In genomic region chr11:20597924-20598484, GRCh38 we compare ENCODE assay signal across 24 cellular contexts. TPM values are rescaled to one million over a fixed set of nuclear protein-coding genes. Genes with fewer than 3 reads are reported as not detected.
"Had no signal": no experiment of that assay in that cellular context is flagged by ENCODE, and none has a peak within 500 bp of the region (broad histone marks: within the 10 kb centered on the region; RNA-seq: fewer than 3 reads in every experiment).

No MANE protein-coding gene starts in this region.

- FAIRE-seq: bronchial epithelial cell, pancreas had no signal

- ATAC-seq: activated CD4-positive, CD25-positive, alpha-beta regulatory T cell treated with anti-CD3 and anti-CD28 coated beads, Interleukin-2, amount 50 U/mL, for 24 hours; activated CD8-positive, alpha-beta T cell treated with anti-CD3 and anti-CD28 coated beads, Interleukin-2, amount 10 ng/mL, durations not matched to agents 7 days and 5 days; pancreas; sciatic nerve had no signal

- H3K9me3 ChIP-seq: ascending aorta, esophagus squamous epithelium, left ventricle myocardium inferior, pancreas, vagina had no signal

- H3K4me3 Mint-ChIP-seq: activated CD4-positive, alpha-beta T cell treated with anti-CD3 and anti-CD28 coated beads, Interleukin-2, amount 10 ng/mL, durations not matched to agents 7 days and 5 days; activated CD8-positive, alpha-beta T cell treated with anti-CD3 and anti-CD28 coated beads, Interleukin-2, amount 10 ng/mL, durations not matched to agents 7 days and 5 days; activated T-cell treated with anti-CD3 and anti-CD28 coated beads, Interleukin-2, amount 50 U/mL, for 24 hours had no signal

- H3K27ac ChIP-seq: ascending aorta, esophagus squamous epithelium, left ventricle myocardium inferior, pancreas, stomach, vagina had no signal

- H3K27ac Mint-ChIP-seq: activated CD4-positive, alpha-beta T cell treated with anti-CD3 and anti-CD28 coated beads, Interleukin-2, amount 10 ng/mL, durations not matched to agents 7 days and 5 days; activated CD8-positive, alpha-beta T cell treated with anti-CD3 and anti-CD28 coated beads, Interleukin-2, amount 10 ng/mL, durations not matched to agents 7 days and 5 days; activated T-cell treated with anti-CD3 and anti-CD28 coated beads, Interleukin-2, amount 50 U/mL, for 24 hours; activated T-helper 2 cell treated with anti-CD3 and anti-CD28 coated beads, Interferon-gamma antibody, Interleukin-2, Interleukin-4, amounts not matched to agents 10 μg/mL and 5 μg/mL and 100 μg/mL, durations not matched to agents 14 hours and 24 hours and 36 hours had no signal

- H3K9me3 Mint-ChIP-seq: activated T-helper 2 cell treated with anti-CD3 and anti-CD28 coated beads, Interferon-gamma antibody, Interleukin-2, Interleukin-4, amounts not matched to agents 10 μg/mL and 5 μg/mL and 100 μg/mL, durations not matched to agents 14 hours and 24 hours and 36 hours had no signal

- DNase-seq: activated CD4-positive, alpha-beta T cell treated with anti-CD3 and anti-CD28 coated beads, Interleukin-2, amount 10 ng/mL, durations not matched to agents 7 days and 5 days; activated CD8-positive, alpha-beta T cell treated with anti-CD3 and anti-CD28 coated beads, Interleukin-2, amount 10 ng/mL, durations not matched to agents 7 days and 5 days; activated naive CD4-positive, alpha-beta T cell treated with Interleukin-2 at 50 U/mL for 16 hours; activated T-cell treated with anti-CD3 and anti-CD28 coated beads, Interleukin-2, amount 50 U/mL, for 24 hours; cerebellar nuclear complex; cortex of kidney; esophagus squamous epithelium; left ventricle myocardium inferior; pancreas; stimulated activated CD4-positive, alpha-beta T cell treated with anti-CD3 and anti-CD28 coated beads, Interleukin-4, amount 100 ng/mL, for 1 hour; stomach; trophoblast cell had no signal

- H3K4me3 ChIP-seq: pancreas had no signal

- H3K36me3 ChIP-seq: ascending aorta, esophagus squamous epithelium, left ventricle myocardium inferior, pancreas, stomach, vagina had no signal

- H3K4me1 ChIP-seq: ascending aorta, pancreas had no signal

RNA-seq across cellular contexts. Expression of gene SLC6A5, which starts 1.4 kb away (rescaled TPM):
- total RNA-seq: activated CD4-positive, alpha-beta T cell treated with anti-CD3 and anti-CD28 coated beads, Interleukin-2, amount 10 ng/mL, durations not matched to agents 7 days and 5 days; activated CD8-positive, alpha-beta T cell treated with anti-CD3 and anti-CD28 coated beads, Interleukin-2, amount 10 ng/mL, durations not matched to agents 7 days and 5 days; activated T-helper 2 cell treated with anti-CD3 and anti-CD28 coated beads, Interferon-gamma antibody, Interleukin-2, Interleukin-4, amounts not matched to agents 10 μg/mL and 5 μg/mL and 100 μg/mL, durations not matched to agents 14 hours and 24 hours and 36 hours; ascending aorta; bronchial epithelial cell; esophagus squamous epithelium; kidney epithelial cell; left ventricle myocardium inferior; mononuclear cell; pancreas; pulmonary artery endothelial cell; sciatic nerve; smooth muscle cell; stomach; T-helper 1 cell treated with Interleukin-12 subunit alpha and Interleukin-12 subunit beta and Interleukin-4 antibody, amounts not matched to agents 30 ng/mL and 1 ng/mL, for 36 hours; vagina had no signal
- polyA plus RNA-seq: adipose tissue, pancreas, smooth muscle cell, stomach had no signal
